ENCODE assay signal across 8 cellular contexts in the genomic region with DNA sequence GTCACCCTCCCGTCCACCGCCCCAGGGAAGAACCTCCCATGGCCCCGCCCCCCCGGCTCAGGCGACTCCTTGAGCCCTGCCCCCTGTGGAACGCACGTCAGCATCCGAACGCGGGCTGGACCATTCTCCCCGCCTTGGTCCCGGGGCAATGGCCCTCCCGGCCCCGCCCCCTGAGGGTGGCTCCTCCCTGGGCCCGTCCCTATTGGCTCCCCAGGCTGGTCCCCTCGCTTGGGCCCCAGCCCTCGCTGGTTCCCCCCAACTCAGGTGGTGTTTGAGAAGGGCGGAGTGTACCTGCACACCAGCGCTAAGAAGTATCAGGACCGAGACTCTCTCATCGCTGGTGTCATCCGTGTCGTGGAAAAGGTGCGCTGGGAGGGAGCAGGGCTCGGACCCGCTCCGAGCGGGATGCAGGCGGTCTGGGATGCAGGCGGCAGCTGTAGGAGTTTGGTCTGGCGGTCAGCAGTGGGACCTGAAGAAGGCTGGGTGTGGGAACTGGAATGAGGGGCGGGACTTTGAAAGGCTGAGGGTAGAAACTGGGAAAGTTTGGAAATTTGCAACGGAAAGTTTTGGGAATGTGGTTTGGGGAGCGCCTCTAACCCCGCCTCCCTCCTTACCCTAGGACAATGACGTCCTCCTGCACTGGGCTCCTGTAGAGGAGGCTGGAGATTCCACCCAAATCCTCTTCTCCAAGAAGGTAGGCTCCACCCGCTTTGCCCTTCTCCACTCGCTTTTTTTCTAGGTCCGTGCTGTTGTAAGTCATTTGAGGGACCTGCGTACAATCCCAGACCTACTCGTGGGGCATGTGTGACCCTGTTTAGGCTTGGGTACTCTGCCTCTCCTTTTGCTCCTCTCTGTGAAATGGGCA. TPM values are rescaled to one million over a fixed set of nuclear protein-coding genes. Genes with fewer than 3 reads are reported as not detected.
DNase-seq lines count a peak whose midpoint lies in the region; FAIRE-seq and TF ChIP-seq lines count a peak whose summit lies in the region.

No MANE protein-coding gene starts in this region.

- H3K36me3 ChIP-seq in HAP-1 (replicated peaks) = peaks cover 28% of the 10 kb centered on the region
- H3K36me3 ChIP-seq in suprapubic skin = peaks cover 44% of the 10 kb centered on the region

- no peak for TF ChIP-seq CTCF in suprapubic skin (IDR thresholded peaks at IDR 0.05)

- H3K4me1 ChIP-seq in HAP-1 (peaks cover 5% of the 10 kb centered on the region), suprapubic skin (peaks cover 38% of the 10 kb centered on the region)

- H3K4me3 ChIP-seq in HAP-1 (peak overlapping the region; percentile 99), suprapubic skin (peak overlapping the region; percentile 100)

- no peak for TF ChIP-seq EP300 in suprapubic skin (IDR thresholded peaks at IDR 0.05)

- in situ Hi-C loops in HAP-1 (cut with MboI; ENCODE audit: low sequenced_read_pairs) = no loop called here

- 12% methylated on average over 23 of the region's 41 CpGs for WGBS in suprapubic skin

- H3K27me3 ChIP-seq in HAP-1 (ENCODE audit: low read depth) (no peaks in the 10 kb centered on the region), suprapubic skin (no peaks in the 10 kb centered on the region)

- TF ChIP-seq POLR2A in suprapubic skin (IDR thresholded peaks at IDR 0.05) = no peak

- FAIRE-seq in frontal cortex (lab: Jason Lieb, UNC) = no peak

- DNase-seq in GF-D8 (lab: John Stamatoyannopoulos, UW) (peak; percentile 81), HAP-1 (ENCODE audit: low spot score in 2 of 2) (peak; percentile 91 to 99), M059J (ENCODE audit: low read depth) (peak; percentile 96), SHP77 (lab: John Stamatoyannopoulos, UW) (peak; percentile 91 to 95), frontal cortex (ENCODE audit: low spot score in 2 of 2) (peak; percentile 95 to 98), non-pigmented ciliary epithelial cell (ENCODE audit: low read depth) (peak; percentile 82), suprapubic skin (ENCODE audit: low spot score in 2 of 2) (peak; percentile 100)
- peak; percentile 94 to 97 (median 96) for DNase-seq in activated naive CD4-positive, alpha-beta T cell (lab: John Stamatoyannopoulos, UW)

- H3K27ac ChIP-seq in suprapubic skin = peak overlapping the region; percentile 99

- no peaks in the 10 kb centered on the region for H3K9me3 ChIP-seq in HAP-1
- H3K9me3 ChIP-seq in suprapubic skin = no peaks in the 10 kb centered on the region

RNA-seq across cellular contexts. Expression of a gene that starts 0.6 kb away (rescaled TPM):
- 8.3 and 12.2 TPM in 2 replicates for total RNA-seq in M059J (2014; rRNA removed; shearing (Covaris generic))
- total RNA-seq in frontal cortex = 5.7 TPM
- total RNA-seq in suprapubic skin = 10 to 100 TPM; 40.5 to 93.4 (median 59.4) TPM

RNA-seq across cellular contexts. Expression of a gene that starts 1.0 kb away (rescaled TPM):
- total RNA-seq in M059J (2014; rRNA removed; shearing (Covaris generic)) = 13.6 and 14.8 TPM in 2 replicates
- total RNA-seq in frontal cortex = 4.1 TPM
- total RNA-seq in suprapubic skin = 10 to 100 TPM; 19.3 to 25.1 (median 20.0) TPM

RNA-seq across cellular contexts. Expression of a gene that starts 10.7 kb away (rescaled TPM):
- 19.1 and 23.9 TPM in 2 replicates for total RNA-seq in M059J (2014; rRNA removed; shearing (Covaris generic))
- 23.2 TPM for total RNA-seq in frontal cortex
- 10 to 100 TPM; 26.0 to 53.3 (median 40.5) TPM for total RNA-seq in suprapubic skin

RNA-seq across cellular contexts. Expression of a gene that starts 18.6 kb away (rescaled TPM):
- 5.9 and 12.5 TPM in 2 replicates for total RNA-seq in M059J (2014; rRNA removed; shearing (Covaris generic))
- total RNA-seq in frontal cortex (0.41 TPM), suprapubic skin (under 1 TPM in 1 of 4 donors, not detected in 3; 0.89 TPM)

RNA-seq across cellular contexts. Expression of a gene that starts 27.2 kb away (rescaled TPM):
- total RNA-seq in M059J (2014; rRNA removed; shearing (Covaris generic)) = 94.0 and 107 TPM in 2 replicates
- total RNA-seq in frontal cortex (109 TPM), suprapubic skin (100 to 1,000 TPM in 1 of 4 donors, 10 to 100 TPM in 3; 82.2 to 147 (median 91.2) TPM)

Comparison
In these comparisons a context has a peak if more than half of its experiments do, and no peak if none do; other contexts are left out.
1. Peak in every context shown above with its lines: DNase-seq, H3K4me3 ChIP-seq and H3K27ac ChIP-seq.